Comparison of ENCODE assay signal across 1 cellular context in genomic region chr5:165209101-165209727, GRCh38.
TF ChIP-seq lines count a peak whose summit lies in the region.

No MANE protein-coding gene starts in this region.

TF ChIP-seq in GM23338, 12 proteins besides CTCF, POLR2A, EP300 and RAD21 (continued from another document):
- TF ChIP-seq ZNF462 (CRISPR knock-in tag; IDR thresholded peaks at IDR 0.05) (no peak), EZH2 (IDR thresholded peaks at IDR 0.05; ENCODE audit: low read depth, unreplicated experiment) (no peak), CREB1 (CRISPR knock-in tag; IDR thresholded peaks at IDR 0.05; ENCODE audit: low read depth) (no peak), STAT1 (IDR thresholded peaks at IDR 0.05; ENCODE audit: unreplicated experiment) (no peak), ZNF331 (CRISPR knock-in tag; IDR thresholded peaks at IDR 0.05; ENCODE audit: low read depth) (no peak), REST (IDR thresholded peaks at IDR 0.05; ENCODE audit: unreplicated experiment) (no peak), JUNB (IDR thresholded peaks at IDR 0.05; ENCODE audit: unreplicated experiment) (no peak), ETS1 (IDR thresholded peaks at IDR 0.05) (no peak)
